ENCODE assay signal across 8 cellular contexts in the genomic region with DNA sequence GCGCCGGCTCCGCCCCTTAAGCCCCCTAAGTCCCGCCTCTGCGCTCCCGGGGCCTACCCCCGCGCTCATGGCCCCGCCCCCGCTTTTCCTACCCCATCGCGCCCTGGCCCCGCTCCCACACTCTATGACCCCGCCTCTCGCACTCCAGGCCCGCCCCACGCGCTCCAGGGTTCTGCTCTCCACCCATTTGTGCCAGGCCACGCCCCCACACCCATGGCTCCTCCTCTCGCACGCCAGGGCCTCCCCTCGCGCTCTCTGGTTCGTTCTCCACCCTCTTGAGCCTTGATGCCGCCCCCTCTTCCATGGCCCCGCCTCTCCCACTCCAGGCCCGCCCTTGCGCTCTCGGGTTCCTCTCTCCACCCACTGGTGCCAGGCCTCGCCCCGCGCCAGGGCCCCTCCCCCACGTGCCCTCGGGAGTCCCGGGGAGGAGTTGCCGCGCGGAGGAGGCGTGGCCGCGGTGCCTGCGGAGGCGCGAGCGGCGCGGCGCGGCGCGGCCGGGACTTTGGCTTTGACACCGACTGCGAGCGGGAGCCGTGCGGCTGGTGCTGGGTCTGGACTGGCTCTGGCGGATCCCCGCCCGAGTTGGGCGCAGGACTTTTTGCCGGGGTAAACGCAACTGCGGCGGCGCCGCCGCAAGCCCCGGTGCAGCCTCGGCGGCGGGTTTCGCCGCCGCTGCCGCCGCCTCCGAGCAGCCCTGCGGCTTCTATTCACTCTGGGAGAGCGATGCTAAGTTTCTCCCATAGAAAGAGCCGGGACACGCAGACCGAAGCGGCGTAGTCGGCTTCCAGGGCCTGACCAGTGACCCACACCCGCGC. TPM values are rescaled to one million over a fixed set of nuclear protein-coding genes. Genes with fewer than 3 reads are reported as not detected.
A peak's percentile ranks its signal among the peaks of the same experiment; 100 is the strongest.
DNase-seq lines count a peak whose midpoint lies in the region; ATAC-seq and TF ChIP-seq lines count a peak whose summit lies in the region.

A gene (plus strand): TSS at position 499 of the 815 bp plus-strand sequence. CDS start 1,071 bp downstream, outside the sequence.

- H3K27me3 ChIP-seq in left ventricle myocardium inferior (ENCODE audit: low read depth) (no peaks in the 10 kb centered on the region), upper lobe of right lung (no peaks in the 10 kb centered on the region)

- H3K4me1 ChIP-seq in left ventricle myocardium inferior = peaks cover 54% of the 10 kb centered on the region
- peaks cover 27% of the 10 kb centered on the region for H3K4me1 ChIP-seq in upper lobe of right lung

- TF ChIP-seq POLR2A in GM15510 (IDR thresholded peaks at IDR 0.05; ENCODE audit: borderline replicate concordance, extremely low read depth, insufficient read length) = peak; percentile 50

- H3K9me3 ChIP-seq in T-helper 17 cell (ENCODE audit: control insufficient read depth, low read length, poor library complexity, severe bottlenecking) (no peaks in the 10 kb centered on the region), left ventricle myocardium inferior (replicated peaks) (peaks cover 8% of the 10 kb centered on the region), upper lobe of right lung (no peaks in the 10 kb centered on the region)

- DNase-seq in NCI-H1694 (lab: John Stamatoyannopoulos, UW) (peak; percentile 98), T-helper 17 cell (peak; percentile 100), left ventricle myocardium inferior (peak; percentile 100), progenitor cell of endocrine pancreas (ENCODE audit: low spot score, unreplicated experiment) (peak; percentile 99), upper lobe of right lung (peak; percentile 100)

- peak within 1 kb of the TSS; percentile 88 for H3K4me3 ChIP-seq in left ventricle myocardium inferior
- peak within 1 kb of the TSS; percentile 88 for H3K4me3 ChIP-seq in upper lobe of right lung

- no peaks in the 10 kb centered on the region for H3K9me3 Mint-ChIP-seq in progenitor cell of endocrine pancreas (ENCODE audit: low read depth)

- H3K4me3 Mint-ChIP-seq in T-helper 17 cell = peak within 1 kb of the TSS; percentile 86
- H3K4me3 Mint-ChIP-seq in progenitor cell of endocrine pancreas (ENCODE audit: low read depth) = peak within 1 kb of the TSS; percentile 83

- peak within 1 kb of the TSS; percentile 57 for H3K27ac Mint-ChIP-seq in T-helper 17 cell
- H3K27ac Mint-ChIP-seq in progenitor cell of endocrine pancreas = peak within 1 kb of the TSS; percentile 97

- H3K4me1 Mint-ChIP-seq in T-helper 17 cell = peaks cover 27% of the 10 kb centered on the region
- H3K4me1 Mint-ChIP-seq in progenitor cell of endocrine pancreas (ENCODE audit: low read depth) = peaks cover 39% of the 10 kb centered on the region

- ATAC-seq in HG02885 (IDR thresholded peaks at IDR 0.05; ENCODE audit: poor library complexity, unreplicated experiment) = peak; percentile 96
- peak; percentile 95 for ATAC-seq in T-helper 17 cell
- peak; percentile 97 for ATAC-seq in upper lobe of right lung

- TF ChIP-seq CTCF in left ventricle myocardium inferior (IDR thresholded peaks at IDR 0.05; ENCODE audit: borderline replicate concordance) (no peak), progenitor cell of endocrine pancreas (IDR thresholded peaks at IDR 0.05; ENCODE audit: unreplicated experiment) (no peak), upper lobe of right lung (IDR thresholded peaks at IDR 0.05) (no peak)

- H3K36me3 ChIP-seq in left ventricle myocardium inferior (no peaks in the 10 kb centered on the region), upper lobe of right lung (no peaks in the 10 kb centered on the region)

- intact Hi-C loops in left ventricle myocardium inferior (cut with micrococcal nuclease) = loop anchor here (10.0 kb wide), 1 partner anchor 142 kb away; no protein-coding TSS in a partner anchor
- intact Hi-C loops in upper lobe of right lung (cut with DNase I) = no loop called here

- H3K36me3 Mint-ChIP-seq in T-helper 17 cell (ENCODE audit: low read depth) (no peaks in the 10 kb centered on the region), progenitor cell of endocrine pancreas (ENCODE audit: insufficient read depth) (peaks cover 6% of the 10 kb centered on the region)

- H3K27ac ChIP-seq in angular gyrus (ENCODE audit: low read depth, low read length) = peak within 1 kb of the TSS; percentile 96
- peak within 1 kb of the TSS; percentile 92 for H3K27ac ChIP-seq in left ventricle myocardium inferior (replicated peaks)
- peak within 1 kb of the TSS; percentile 78 for H3K27ac ChIP-seq in upper lobe of right lung

- H3K27me3 Mint-ChIP-seq in T-helper 17 cell (no peaks in the 10 kb centered on the region), progenitor cell of endocrine pancreas (no peaks in the 10 kb centered on the region)

RNA-seq across cellular contexts. Expression of the gene that starts here (rescaled TPM):
- 10 to 100 TPM; 15.7 to 20.7 TPM for total RNA-seq in T-helper 17 cell
- 7.1 TPM for total RNA-seq in left ventricle myocardium inferior
- total RNA-seq in progenitor cell of endocrine pancreas = 10.6 and 11.3 TPM in 2 replicates
- total RNA-seq in upper lobe of right lung = 9.9 TPM

Comparison
In these comparisons a context has a peak if more than half of its experiments do, and no peak if none do; other contexts are left out.
1. Peak in every context shown above with its lines: DNase-seq, ATAC-seq, H3K4me3 ChIP-seq and H3K27ac ChIP-seq.